In the genomic region with DNA sequence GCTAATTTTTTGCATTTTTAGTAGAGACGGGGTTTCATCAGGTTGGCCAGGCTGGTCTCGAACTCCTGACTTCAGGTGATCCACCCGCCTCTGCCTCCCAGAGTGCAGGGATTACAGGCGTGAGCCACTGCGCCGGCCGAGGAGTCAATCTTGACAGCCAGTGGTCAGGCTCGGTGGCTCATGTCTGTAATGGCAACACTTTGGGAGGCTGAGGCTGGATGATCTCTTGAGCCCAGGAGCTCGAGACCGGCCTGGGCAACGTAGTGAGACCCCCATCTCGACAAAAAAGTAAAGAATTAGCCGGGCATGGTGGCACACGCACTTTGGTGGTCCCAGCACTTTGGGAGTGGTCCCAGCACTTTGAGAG, we compare ENCODE assay signal across 8 cellular contexts. TPM values are rescaled to one million over a fixed set of nuclear protein-coding genes. Genes with fewer than 3 reads are reported as not detected.
DNase-seq lines count a peak whose midpoint lies in the region; ATAC-seq, FAIRE-seq and TF ChIP-seq lines count a peak whose summit lies in the region.

No MANE protein-coding gene starts in this region.

- no peak for ATAC-seq in activated naive CD8-positive, alpha-beta T cell treated with anti-CD3 and anti-CD28 coated beads, Interleukin-2, amount 50 U/mL, for 24 hours

- peak overlapping the region; percentile 67 to 92 for H3K9ac ChIP-seq in kidney (ENCODE audit: low read length in 2 of 2)

- H3K4me1 Mint-ChIP-seq in activated naive CD8-positive, alpha-beta T cell treated with anti-CD3 and anti-CD28 coated beads, Interleukin-2, amount 50 U/mL, for 24 hours, result peaks cover 57% of the 10 kb centered on the region

- no peak for TF ChIP-seq CTCF in kidney (IDR thresholded peaks at IDR 0.05; ENCODE audit: borderline replicate concordance, extremely low read depth, insufficient read depth)

- peaks cover 15 to 17% of the 10 kb centered on the region in 2 donors for H3K4me1 ChIP-seq in kidney (ENCODE audit: control insufficient read depth in 1 of 2, insufficient read depth in 1 of 2, low read depth in 1 of 2, low read length in 2 of 2)

- H3K27ac Mint-ChIP-seq in activated naive CD8-positive, alpha-beta T cell treated with anti-CD3 and anti-CD28 coated beads, Interleukin-2, amount 50 U/mL, for 24 hours, result peak overlapping the region; percentile 43

- H3K27me3 Mint-ChIP-seq in activated naive CD8-positive, alpha-beta T cell treated with anti-CD3 and anti-CD28 coated beads, Interleukin-2, amount 50 U/mL, for 24 hours, result no peaks in the 10 kb centered on the region

- no peaks in the 10 kb centered on the region for H3K9me3 Mint-ChIP-seq in activated naive CD8-positive, alpha-beta T cell treated with anti-CD3 and anti-CD28 coated beads, Interleukin-2, amount 50 U/mL, for 24 hours

- intact Hi-C loops in kidney (cut with DNase I), result no loop called here

- peak overlapping the region; percentile 83 to 88 for H3K27ac ChIP-seq in kidney (ENCODE audit: low read depth in 2 of 2, low read length in 2 of 2)
- peak overlapping the region; percentile 84 for H3K27ac ChIP-seq in substantia nigra (ENCODE audit: low read depth, low read length, poor library complexity, severe bottlenecking)

- peak overlapping the region; percentile 97 for H3K4me3 Mint-ChIP-seq in activated naive CD8-positive, alpha-beta T cell treated with anti-CD3 and anti-CD28 coated beads, Interleukin-2, amount 50 U/mL, for 24 hours

- H3K9me3 ChIP-seq in kidney (ENCODE audit: control insufficient read depth in 1 of 2, low read length in 2 of 2), result no peaks in the 10 kb centered on the region

- no peak for FAIRE-seq in kidney (lab: Jason Lieb, UNC)
- FAIRE-seq in HTR-8/SVneo (lab: Jason Lieb, UNC), result no peak

- H3K36me3 Mint-ChIP-seq in activated naive CD8-positive, alpha-beta T cell treated with anti-CD3 and anti-CD28 coated beads, Interleukin-2, amount 50 U/mL, for 24 hours (ENCODE audit: low read depth), result peaks cover 16% of the 10 kb centered on the region

- H3K4me3 ChIP-seq in kidney (ENCODE audit: low read length in 2 of 2), result peak overlapping the region; percentile 80 to 94

- H3K36me3 ChIP-seq in kidney (ENCODE audit: control insufficient read depth in 1 of 2, insufficient read depth in 2 of 2, low read length in 2 of 2), result peaks cover 0 to 13% of the 10 kb centered on the region in 2 donors

- peak; percentile 18 for DNase-seq in SHP77 treated with DMSO at 0.1 percent for 48 hours (lab: John Stamatoyannopoulos, UW)
- DNase-seq in SHP77 (lab: John Stamatoyannopoulos, UW), result no peak
- DNase-seq in activated naive CD8-positive, alpha-beta T cell treated with anti-CD3 and anti-CD28 coated beads, Interleukin-2, amount 50 U/mL, for 24 hours, result no peak
- no peak for DNase-seq in kidney
- peak in 1 of 49 donors; percentile 26 for DNase-seq in substantia nigra (lab: John Stamatoyannopoulos, UW)
- DNase-seq in cerebellum (ENCODE audit: low spot score), result no peak
- no peak for DNase-seq in NCI-H146 (lab: John Stamatoyannopoulos, UW)
- DNase-seq in HTR-8/SVneo (ENCODE audit: insufficient read length, low spot score), result no peak

RNA-seq across cellular contexts. Expression of a gene that starts 0.6 kb away (rescaled TPM):
- 65.4 TPM for total RNA-seq in kidney
- polyA plus RNA-seq in kidney (ENCODE audit: insufficient read depth, low read depth, low replicate concordance), result 15.6 TPM
- 41.8 TPM for total RNA-seq in cerebellum

RNA-seq across cellular contexts. Expression of a gene that starts 18.0 kb away (rescaled TPM):
- total RNA-seq in kidney (110 TPM), cerebellum (10.7 TPM)
- polyA plus RNA-seq in kidney (ENCODE audit: insufficient read depth, low read depth, low replicate concordance), result 31.2 TPM
